In genomic region chr16:11431915-11432465, GRCh38 we compare ENCODE assay signal across 17 cellular contexts.
"Had no signal": no experiment of that assay in that cellular context is flagged by ENCODE, and none has a peak within 500 bp of the region (broad histone marks: within the 10 kb centered on the region; RNA-seq: fewer than 3 reads in every experiment).

No MANE protein-coding gene starts in this region.

- H3K4me2 ChIP-seq: neural progenitor cell had no signal

- H3K27ac Mint-ChIP-seq: activated naive CD4-positive, alpha-beta T cell treated with anti-CD3 and anti-CD28 coated beads, Interleukin-2, amount 50 U/mL, for 24 hours; activated T-helper 2 cell treated with anti-CD3 and anti-CD28 coated beads, Interferon-gamma antibody, Interleukin-2, Interleukin-4, amounts not matched to agents 10 μg/mL and 5 μg/mL and 100 μg/mL, durations not matched to agents 14 hours and 24 hours and 36 hours; neural progenitor cell; T-helper 1 cell treated with Interleukin-12 subunit alpha and Interleukin-12 subunit beta and Interleukin-4 antibody, amounts not matched to agents 30 μg/mL and 1 μg/mL, for 36 hours had no signal

- H3K36me3 Mint-ChIP-seq: neural progenitor cell had no signal

- H3K4me1 ChIP-seq: gastrocnemius medialis, heart right ventricle, neural progenitor cell, pancreas, upper lobe of left lung had no signal

- H3K9me3 ChIP-seq: pancreas, upper lobe of left lung had no signal

- H3K27me3 ChIP-seq: brain microvascular endothelial cell, gastrocnemius medialis, neural progenitor cell, pancreas, upper lobe of left lung had no signal

- DNase-seq: activated CD4-positive, alpha-beta T cell treated with anti-CD3 and anti-CD28 coated beads, Interleukin-2, amount 50 U/mL, for 1 hour; activated CD4-positive, CD25-positive, alpha-beta regulatory T cell; activated T-cell treated with anti-CD3 and anti-CD28 coated beads for 4 hours; amygdala; brain microvascular endothelial cell; gastrocnemius medialis; heart right ventricle; pancreas; stimulated activated CD4-positive, alpha-beta T cell treated with anti-CD3 and anti-CD28 coated beads, Interleukin-2, amount 100 ng/mL, for 48 hours; stimulated activated naive CD8-positive, alpha-beta T cell treated with anti-CD3 and anti-CD28 coated beads, Interleukin-15, Interleukin-2, amounts not matched to agents 100 U/mL and 50 U/mL, for 24 hours; upper lobe of left lung had no signal

- H3K4me1 Mint-ChIP-seq: activated naive CD4-positive, alpha-beta T cell treated with anti-CD3 and anti-CD28 coated beads, Interleukin-2, amount 50 U/mL, for 24 hours had no signal

- H3K36me3 ChIP-seq: brain microvascular endothelial cell, gastrocnemius medialis, heart right ventricle, neural progenitor cell, pancreas, upper lobe of left lung had no signal

- H3K27me3 Mint-ChIP-seq: activated naive CD4-positive, alpha-beta T cell treated with anti-CD3 and anti-CD28 coated beads, Interleukin-2, amount 50 U/mL, for 24 hours had no signal

- ATAC-seq: esophagus mucosa; gastrocnemius medialis; heart right ventricle; pancreas; stimulated activated naive CD8-positive, alpha-beta T cell treated with anti-CD3 and anti-CD28 coated beads, Interleukin-15, Interleukin-2, amounts not matched to agents 100 U/mL and 50 U/mL, for 24 hours had no signal

- H3K9ac ChIP-seq: neural progenitor cell had no signal

- H3K27ac ChIP-seq: brain microvascular endothelial cell, gastrocnemius medialis, heart right ventricle, neural progenitor cell, pancreas, upper lobe of left lung had no signal

- FAIRE-seq: endometrium, pancreas had no signal

- H2AFZ ChIP-seq: neural progenitor cell had no signal

- H3K4me3 ChIP-seq: gastrocnemius medialis, heart right ventricle, neural progenitor cell, pancreas, upper lobe of left lung had no signal

- H3K4me3 Mint-ChIP-seq: activated naive CD4-positive, alpha-beta T cell treated with anti-CD3 and anti-CD28 coated beads, Interleukin-2, amount 50 U/mL, for 24 hours; neural progenitor cell; T-helper 1 cell treated with Interleukin-12 subunit alpha and Interleukin-12 subunit beta and Interleukin-4 antibody, amounts not matched to agents 30 μg/mL and 1 μg/mL, for 36 hours had no signal
